In genomic region chr17:59839646-59840328, GRCh38 we compare ENCODE assay signal across 8 cellular contexts. TPM values are rescaled to one million over a fixed set of nuclear protein-coding genes. Genes with fewer than 3 reads are reported as not detected.
A peak's percentile ranks its signal among the peaks of the same experiment; 100 is the strongest.
DNase-seq lines count a peak whose midpoint lies in the region; ATAC-seq and TF ChIP-seq lines count a peak whose summit lies in the region.

No MANE protein-coding gene starts in this region.

- peaks cover 46% of the 10 kb centered on the region for H3K36me3 Mint-ChIP-seq in CD4-positive, alpha-beta T cell (ENCODE audit: low read depth)

- no peaks in the 10 kb centered on the region for H3K9me3 Mint-ChIP-seq in CD4-positive, alpha-beta T cell

- TF ChIP-seq CTCF in CD4-positive, alpha-beta T cell (IDR thresholded peaks at IDR 0.05): no peak
- TF ChIP-seq CTCF in LNCaP clone FGC (IDR thresholded peaks at IDR 0.05; ENCODE audit: control insufficient read depth, extremely low read depth, insufficient read depth) (no peak), GM13976 (IDR thresholded peaks at IDR 0.05; ENCODE audit: borderline replicate concordance, control extremely low read depth, extremely low read depth, insufficient read depth, missing control alignments) (no peak)

- H3K4me3 Mint-ChIP-seq in CD4-positive, alpha-beta T cell: peak overlapping the region; percentile 94

- H3K27ac ChIP-seq in CD4-positive, alpha-beta T cell (ENCODE audit: low read depth, low read length): peak overlapping the region; percentile 77
- peak overlapping the region; percentile 67 for H3K27ac ChIP-seq in cingulate gyrus (ENCODE audit: low read depth, low read length)

- H3K4me1 Mint-ChIP-seq in CD4-positive, alpha-beta T cell (ENCODE audit: low read depth): peaks cover 70% of the 10 kb centered on the region

- H3K9me3 ChIP-seq in CD4-positive, alpha-beta T cell (ENCODE audit: control insufficient read depth, low read length): no peaks in the 10 kb centered on the region

- in situ Hi-C loops in GM13976 (cut with MboI; ENCODE audit: low sequenced_read_pairs, unreplicated experiment): no loop called here

- intact Hi-C loops in CD4-positive, alpha-beta T cell (cut with DNase I, micrococcal nuclease): loop anchor here (5.0 kb wide), 2 partner anchors 52 to 53 kb away; partner anchors contain the start of genes RPS6KB1 (in 1 of the 2) and TUBD1 (in 1 of the 2)

- no peaks in the 10 kb centered on the region for H3K27me3 Mint-ChIP-seq in CD4-positive, alpha-beta T cell

- POLR2A ChIA-PET in CD4-positive, alpha-beta T cell (lab: Charles Lee): interaction anchor here (0.6 to 4.9 kb wide), 9 partner anchors 8 to 86 kb away, joined by 3 to 86 read pairs (median 22); partner anchors contain the start of genes RPS6KB1 and TUBD1

- no peak for DNase-seq in CD4-positive, alpha-beta T cell
- DNase-seq in LNCaP clone FGC (ENCODE audit: low read depth) (no peak), myocyte (ENCODE audit: low read depth) (peak; percentile 67), GM19238 (ENCODE audit: insufficient read length, low spot score) (no peak), GM13976 (ENCODE audit: low spot score) (no peak), SHP77 (lab: John Stamatoyannopoulos, UW) (no peak), cerebellum (ENCODE audit: low spot score) (no peak)

- peak overlapping the region; percentile 75 for H3K4me3 ChIP-seq in LNCaP clone FGC (ENCODE audit: low read depth, low read length)

- no peak for ATAC-seq in CD4-positive, alpha-beta T cell (ENCODE audit: poor library complexity)

- CTCF ChIA-PET in CD4-positive, alpha-beta T cell (lab: Charles Lee): interaction anchor here (0.8 to 3.4 kb wide), 8 partner anchors 9 to 87 kb away, joined by 3 to 39 read pairs (median 4); no protein-coding TSS in a partner anchor

- H3K27ac Mint-ChIP-seq in CD4-positive, alpha-beta T cell: peak overlapping the region; percentile 86

- H3K27me3 ChIP-seq in CD4-positive, alpha-beta T cell (ENCODE audit: control insufficient read depth, insufficient read depth, low read length): no peaks in the 10 kb centered on the region

RNA-seq across cellular contexts. Expression of gene TUBD1, which starts 53.0 kb away (rescaled TPM):
- 1 to 10 TPM; 7.3 to 9.4 TPM for total RNA-seq in CD4-positive, alpha-beta T cell
- total RNA-seq in myocyte (2.3 and 5.9 TPM in 2 replicates), cerebellum (12.6 TPM)
- polyA plus RNA-seq in myocyte (2012): 4.3 TPM

RNA-seq across cellular contexts. Expression of gene RPS6KB1, which starts 53.1 kb away (rescaled TPM):
- 100 to 1,000 TPM; 129 to 135 TPM for total RNA-seq in CD4-positive, alpha-beta T cell
- total RNA-seq in myocyte: 24.8 and 26.2 TPM in 2 replicates
- polyA plus RNA-seq in myocyte (2012): 11.6 TPM
- total RNA-seq in cerebellum: 46.0 TPM
